ENCODE assay signal across 8 cellular contexts in genomic region chr10:24722676-24723385, GRCh38. TPM values are rescaled to one million over a fixed set of nuclear protein-coding genes. Genes with fewer than 3 reads are reported as not detected.
DNase-seq lines count a peak whose midpoint lies in the region; ATAC-seq and TF ChIP-seq lines count a peak whose summit lies in the region.

No MANE protein-coding gene starts in this region.

- DNase-seq in activated naive CD8-positive, alpha-beta T cell treated with anti-CD3 and anti-CD28 coated beads for 36 hours: peak; percentile 62
- DNase-seq in heart right ventricle (peak; percentile 64 to 73), posterior vena cava (ENCODE audit: low spot score) (peak; percentile 90), cerebellar cortex (ENCODE audit: low spot score) (no peak)

- H3K4me3 Mint-ChIP-seq in activated naive CD8-positive, alpha-beta T cell treated with anti-CD3 and anti-CD28 coated beads for 36 hours: peak overlapping the region; percentile 86

- H3K36me3 ChIP-seq in ACC112 (ENCODE audit: insufficient read depth, low read length) (peaks cover 15% of the 10 kb centered on the region; the same call in 1 of the 2 replicates), heart right ventricle (peaks cover 0 to 10% (median 0%) of the 10 kb centered on the region in 9 donors)

- peak overlapping the region; percentile 93 for H3K27ac ChIP-seq in ACC112 (ENCODE audit: low read depth, low read length)
- H3K27ac ChIP-seq in heart right ventricle: peak overlapping the region; percentile 96 to 99 (median 98)

- peaks cover 24% of the 10 kb centered on the region for H3K4me1 Mint-ChIP-seq in activated naive CD8-positive, alpha-beta T cell treated with anti-CD3 and anti-CD28 coated beads for 36 hours

- peaks cover 51% of the 10 kb centered on the region for H3K79me2 ChIP-seq in ACC112 (ENCODE audit: control insufficient read depth, insufficient read depth, low read length, unreplicated experiment)

- H3K36me3 Mint-ChIP-seq in activated naive CD8-positive, alpha-beta T cell treated with anti-CD3 and anti-CD28 coated beads for 36 hours: peaks cover 1% of the 10 kb centered on the region

- peak; percentile 41 for TF ChIP-seq POLR2A in Raji (IDR thresholded peaks at IDR 0.05; ENCODE audit: insufficient read depth, low read depth, low read length)

- peak overlapping the region; percentile 59 for H2AFZ ChIP-seq in ACC112 (ENCODE audit: low read length, unreplicated experiment)

- peaks cover 25% of the 10 kb centered on the region for H3K4me1 ChIP-seq in ACC112 (ENCODE audit: control insufficient read depth, insufficient read depth, low read length, unreplicated experiment)
- H3K4me1 ChIP-seq in heart right ventricle: peaks cover 0 to 53% (median 41%) of the 10 kb centered on the region in 9 donors

- no peak for TF ChIP-seq CTCF in heart right ventricle (IDR thresholded peaks at IDR 0.05)

- H3K27me3 ChIP-seq in ACC112 (ENCODE audit: insufficient read depth, low read length): no peaks in the 10 kb centered on the region
- no peaks in the 10 kb centered on the region for H3K27me3 ChIP-seq in heart right ventricle

- no peaks in the 10 kb centered on the region for H3K9me3 ChIP-seq in heart right ventricle

- peak; percentile 26 for ATAC-seq in GM18520 (IDR thresholded peaks at IDR 0.05; ENCODE audit: unreplicated experiment)
- ATAC-seq in HG03045 (IDR thresholded peaks at IDR 0.05; ENCODE audit: unreplicated experiment): peak; percentile 30
- peak; percentile 24 to 53 (median 46) for ATAC-seq in heart right ventricle

- H3K9me3 Mint-ChIP-seq in activated naive CD8-positive, alpha-beta T cell treated with anti-CD3 and anti-CD28 coated beads for 36 hours: no peaks in the 10 kb centered on the region

- H3K27ac Mint-ChIP-seq in activated naive CD8-positive, alpha-beta T cell treated with anti-CD3 and anti-CD28 coated beads for 36 hours: peak overlapping the region; percentile 69

- intact Hi-C loops in heart right ventricle (cut with DNase I) (loop anchor here in 9 of 10 donors (2.0 to 10.0 kb wide), 14 partner anchors 78 to 362 kb away; partner anchors contain the start of genes PRTFDC1 (in 5 of the 9), ENKUR (in 3 of the 9) and THNSL1 (in 3 of the 9)), posterior vena cava (cut with DNase I) (loop anchor here (10.0 kb wide), 3 partner anchors 78 to 272 kb away; partner anchors contain the start of gene PRTFDC1 (in 1 of the 2))

- 0% methylated on average over 53 to 79 of the region's 84 CpGs for WGBS in heart right ventricle, 2 donors

- no peaks in the 10 kb centered on the region for H3K27me3 Mint-ChIP-seq in activated naive CD8-positive, alpha-beta T cell treated with anti-CD3 and anti-CD28 coated beads for 36 hours

- H3K4me3 ChIP-seq in ACC112 (ENCODE audit: low read depth, low read length): peak overlapping the region; percentile 93
- peak overlapping the region; percentile 59 to 94 (median 86) for H3K4me3 ChIP-seq in heart right ventricle

RNA-seq across cellular contexts. Expression of gene ARHGAP21, which starts 0.9 kb away (rescaled TPM):
- total RNA-seq in activated naive CD8-positive, alpha-beta T cell treated with anti-CD3 and anti-CD28 coated beads for 36 hours: 10 to 100 TPM; 22.1 to 22.4 TPM
- 10 to 100 TPM; 35.2 to 52.3 (median 39.9) TPM for total RNA-seq in heart right ventricle
- polyA plus RNA-seq in heart right ventricle: 10 to 100 TPM; 23.0 to 47.2 TPM
- 100 to 1,000 TPM; 121 to 167 TPM for total RNA-seq in posterior vena cava
